ENCODE assay signal across 9 cellular contexts in the genomic region with DNA sequence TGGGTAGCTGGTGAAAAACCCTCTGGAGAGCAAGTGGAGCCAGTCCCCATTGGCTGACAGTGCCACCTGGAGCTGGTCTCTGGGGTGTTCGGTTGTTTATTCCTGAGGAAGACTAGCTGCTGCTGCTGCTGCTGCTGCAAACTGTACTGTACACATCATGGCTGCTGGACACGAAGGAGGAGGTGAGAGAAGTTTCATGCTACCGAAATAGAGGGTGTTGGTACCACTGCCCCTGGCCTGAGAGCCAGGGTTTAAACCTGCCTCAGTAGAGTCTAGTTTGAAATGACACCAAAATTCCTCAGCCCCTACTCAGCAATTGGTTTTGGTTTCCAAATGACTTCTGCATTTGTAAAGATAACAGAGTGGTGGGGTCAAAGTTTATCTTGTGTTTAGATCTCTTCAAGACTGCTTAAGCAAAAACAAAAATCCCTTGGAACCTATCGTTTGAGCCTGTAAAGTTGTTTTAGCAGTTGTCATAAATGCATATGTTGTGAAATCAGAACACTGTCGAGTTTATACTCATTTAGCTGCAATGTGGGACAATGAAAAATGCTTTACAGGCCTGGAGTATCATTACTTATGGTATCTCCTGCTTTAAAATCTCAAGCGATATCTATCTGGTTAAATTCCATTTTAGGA. TPM values are rescaled to one million over a fixed set of nuclear protein-coding genes. Genes with fewer than 3 reads are reported as not detected.
A peak's percentile ranks its signal among the peaks of the same experiment; 100 is the strongest.
DNase-seq lines count a peak whose midpoint lies in the region; ATAC-seq and TF ChIP-seq lines count a peak whose summit lies in the region.
"Had no signal": no experiment of that assay in that cellular context is flagged by ENCODE, and none has a peak within 500 bp of the region (broad histone marks: within the 10 kb centered on the region; RNA-seq: fewer than 3 reads in every experiment).

No MANE protein-coding gene starts in this region.

- ATAC-seq in GM23338 (no peak; the same call in 2 of the 3 replicates), HG03045 (IDR thresholded peaks at IDR 0.05; ENCODE audit: unreplicated experiment) (no peak)

- H2AFZ ChIP-seq in GM23338, result no peak overlapping the region

- H3K36me3 Mint-ChIP-seq in CD4-positive, alpha-beta memory T cell, result peaks cover 17 to 37% of the 10 kb centered on the region in 2 donors
- H3K36me3 Mint-ChIP-seq in GM23338 (ENCODE audit: low read depth), result peaks cover 8% of the 10 kb centered on the region
- H3K36me3 Mint-ChIP-seq in T-helper 1 cell treated with Interleukin-12 subunit alpha and Interleukin-12 subunit beta and Interleukin-4 antibody, amounts not matched to agents 30 μg/mL and 1 μg/mL, for 36 hours (ENCODE audit: low read depth), result peaks cover 32% of the 10 kb centered on the region

- no peaks in the 10 kb centered on the region for H3K9me2 ChIP-seq in GM23338 (ENCODE audit: insufficient read depth)

- H3K79me2 ChIP-seq in GM23338 (replicated peaks; ENCODE audit: insufficient read depth), result no peaks in the 10 kb centered on the region

- H3K4me1 Mint-ChIP-seq in CD4-positive, alpha-beta memory T cell, result peaks cover 32 to 59% (median 49%) of the 10 kb centered on the region in 4 donors
- H3K4me1 Mint-ChIP-seq in GM23338, result no peaks in the 10 kb centered on the region
- H3K4me1 Mint-ChIP-seq in T-helper 1 cell treated with Interleukin-12 subunit alpha and Interleukin-12 subunit beta and Interleukin-4 antibody, amounts not matched to agents 30 μg/mL and 1 μg/mL, for 36 hours (ENCODE audit: low read depth), result peaks cover 52% of the 10 kb centered on the region

- no peak overlapping the region for H3K4me2 ChIP-seq in GM23338

- CTCF ChIA-PET in CD4-positive, alpha-beta memory T cell (lab: Charles Lee; ENCODE audit: partially characterized antibody), result interaction anchor here (0.7 to 3.4 kb wide), 8 partner anchors 9 to 99 kb away, joined by 3 to 36 read pairs (median 4); no protein-coding TSS in a partner anchor

- TF ChIP-seq CTCF in GM23338 (conservative IDR thresholded peaks at IDR 0.05; ENCODE audit: low read depth in 2 of 2), result no peak

- peaks cover 3% of the 10 kb centered on the region; the same call in 1 of the 2 replicates for H4K20me1 ChIP-seq in GM23338 (replicated peaks; ENCODE audit: insufficient read depth)

- POLR2A ChIA-PET in CD4-positive, alpha-beta memory T cell (lab: Charles Lee; ENCODE audit: partially characterized antibody), result interaction anchor here (0.5 to 1.5 kb wide), 7 partner anchors 9 to 99 kb away, joined by 3 to 7 read pairs (median 4); partner anchors contain the start of genes CYB5B and TERF2

- intact Hi-C loops in CD4-positive, alpha-beta memory T cell (cut with micrococcal nuclease), result loop anchor here (1.0 kb wide), 1 partner anchor 69 kb away; no protein-coding TSS in a partner anchor

- peaks cover 4% of the 10 kb centered on the region for H3K36me3 ChIP-seq in CD4-positive, alpha-beta memory T cell (ENCODE audit: insufficient read depth, low read length)
- no peaks in the 10 kb centered on the region for H3K36me3 ChIP-seq in GM23338 (ENCODE audit: insufficient read depth)

- peak overlapping the region in 7 of 8 donors; percentile 53 to 80 (median 69) for H3K4me3 Mint-ChIP-seq in CD4-positive, alpha-beta memory T cell
- H3K4me3 Mint-ChIP-seq in GM23338, result no peak overlapping the region
- H3K4me3 Mint-ChIP-seq in T-helper 1 cell treated with Interleukin-12 subunit alpha and Interleukin-12 subunit beta and Interleukin-4 antibody, amounts not matched to agents 30 μg/mL and 1 μg/mL, for 36 hours, result peak overlapping the region; percentile 60
- H3K4me3 Mint-ChIP-seq: dendritic cell treated with granulocyte-macrophage colony-stimulating factor and Interleukin-4, amounts not matched to agents 40 ng/mL and 50 ng/mL, for 4 days had no signal

- H3F3A ChIP-seq in GM23338 (replicated peaks; ENCODE audit: low read depth), result no peaks in the 10 kb centered on the region

- no peaks in the 10 kb centered on the region for H3K27me3 ChIP-seq in CD4-positive, alpha-beta memory T cell (ENCODE audit: insufficient read depth, low read length)
- no peaks in the 10 kb centered on the region for H3K27me3 ChIP-seq in GM23338 (ENCODE audit: insufficient read depth)

- no peaks in the 10 kb centered on the region for H3K9me3 ChIP-seq in CD4-positive, alpha-beta memory T cell (ENCODE audit: control insufficient read depth in 1 of 2, low read length in 2 of 2)

- H3K27ac ChIP-seq in CD4-positive, alpha-beta memory T cell (ENCODE audit: low read depth, low read length), result peak overlapping the region; percentile 7
- 0 out of 2 replicates have a peak overlapping the region, but pooled peaks have one; percentile 39 for H3K27ac ChIP-seq in GM23338 (ENCODE audit: low read depth)

- peaks cover 33% of the 10 kb centered on the region for H3K4me1 ChIP-seq in CD4-positive, alpha-beta memory T cell (ENCODE audit: insufficient read depth, low read length)
- peaks cover 8% of the 10 kb centered on the region; the same call in 1 of the 2 replicates for H3K4me1 ChIP-seq in GM23338 (ENCODE audit: insufficient read depth)

- peak in 4 of 5 donors; percentile 6 to 44 (median 16) for DNase-seq in CD4-positive, alpha-beta memory T cell
- DNase-seq in GM23338 (ENCODE audit: low spot score) (no peak), hepatic stellate cell (ENCODE audit: low spot score) (peak; percentile 12), NCI-H1436 (lab: John Stamatoyannopoulos, UW) (no peak), iPS-NIHi7 (ENCODE audit: extremely low spot score) (no peak), SK-N-DZ (ENCODE audit: low spot score) (no peak)

- H3K4me3 ChIP-seq in CD4-positive, alpha-beta memory T cell (ENCODE audit: low read length in 2 of 2), result no peak overlapping the region
- no peak overlapping the region for H3K4me3 ChIP-seq in GM23338

- H3K9me3 Mint-ChIP-seq in CD4-positive, alpha-beta memory T cell, result no peaks in the 10 kb centered on the region
- H3K9me3 Mint-ChIP-seq in GM23338, result no peaks in the 10 kb centered on the region
- no peaks in the 10 kb centered on the region for H3K9me3 Mint-ChIP-seq in T-helper 1 cell treated with Interleukin-12 subunit alpha and Interleukin-12 subunit beta and Interleukin-4 antibody, amounts not matched to agents 30 μg/mL and 1 μg/mL, for 36 hours
- H3K9me3 Mint-ChIP-seq: dendritic cell treated with granulocyte-macrophage colony-stimulating factor and Interleukin-4, amounts not matched to agents 40 ng/mL and 50 ng/mL, for 4 days had no signal

- H3K27me3 Mint-ChIP-seq in CD4-positive, alpha-beta memory T cell, result no peaks in the 10 kb centered on the region
- H3K27me3 Mint-ChIP-seq in GM23338 (ENCODE audit: insufficient read depth, low read depth, poor library complexity), result no peaks in the 10 kb centered on the region
- H3K27me3 Mint-ChIP-seq in T-helper 1 cell treated with Interleukin-12 subunit alpha and Interleukin-12 subunit beta and Interleukin-4 antibody, amounts not matched to agents 30 μg/mL and 1 μg/mL, for 36 hours (ENCODE audit: low read depth), result no peaks in the 10 kb centered on the region

- H3K27ac Mint-ChIP-seq in CD4-positive, alpha-beta memory T cell, result peak overlapping the region; percentile 77 to 93 (median 85)
- no peak overlapping the region; the same call in 1 of the 2 replicates for H3K27ac Mint-ChIP-seq in GM23338
- peak overlapping the region; percentile 93 for H3K27ac Mint-ChIP-seq in T-helper 1 cell treated with Interleukin-12 subunit alpha and Interleukin-12 subunit beta and Interleukin-4 antibody, amounts not matched to agents 30 μg/mL and 1 μg/mL, for 36 hours
- H3K27ac Mint-ChIP-seq: dendritic cell treated with granulocyte-macrophage colony-stimulating factor and Interleukin-4, amounts not matched to agents 40 ng/mL and 50 ng/mL, for 4 days had no signal

TF ChIP-seq in GM23338, 12 proteins besides CTCF, POLR2A, EP300 and RAD21 (continues in another document):
- no peak for TF ChIP-seq CREB1 (CRISPR knock-in tag; IDR thresholded peaks at IDR 0.05; ENCODE audit: low read depth)
- TF ChIP-seq STAT1 (IDR thresholded peaks at IDR 0.05; ENCODE audit: unreplicated experiment), result no peak

RNA-seq across cellular contexts. Expression of gene CYB5B, which starts 40.8 kb away (rescaled TPM):
- total RNA-seq in CD4-positive, alpha-beta memory T cell, result 10 to 100 TPM; 59.2 to 64.4 TPM
- polyA plus RNA-seq in CD4-positive, alpha-beta memory T cell, result 100 to 1,000 TPM; 115 to 141 TPM
- total RNA-seq in GM23338 (2014; rRNA removed; shearing (Covaris generic)), result 65.4 and 72.0 TPM in 2 replicates
- 100 and 110 TPM in 2 replicates for polyA plus RNA-seq in GM23338 (2016; fragmentation: Nextera tagmentation; extraction: Ambion mirVana)
- 80.5 and 95.0 TPM in 2 replicates for polyA plus RNA-seq in SK-N-DZ (2014; cell fraction: cytosol; rRNA removed)
- polyA plus RNA-seq in SK-N-DZ (2014; cell fraction: nucleus; rRNA removed), result 23.8 and 35.5 TPM in 2 replicates

Comparison
In these comparisons a context has a peak if more than half of its experiments do, and no peak if none do; other contexts are left out.
1. DNase-seq: peak in CD4-positive, alpha-beta memory T cell (4 of 5) and hepatic stellate cell (single experiment); none in GM23338 (single experiment), NCI-H1436 (single experiment), iPS-NIHi7 (single experiment) and SK-N-DZ (single experiment).